In genomic region chr4:130573742-130574141, GRCh38 we compare ENCODE assay signal across 17 cellular contexts.
DNase-seq lines count a peak whose midpoint lies in the region; ATAC-seq, FAIRE-seq and TF ChIP-seq lines count a peak whose summit lies in the region.
"Had no signal": no experiment of that assay in that cellular context is flagged by ENCODE, and none has a peak within 500 bp of the region (broad histone marks: within the 10 kb centered on the region; RNA-seq: fewer than 3 reads in every experiment).

No MANE protein-coding gene starts in this region.

- no peak overlapping the region for H3K4me3 ChIP-seq in BLaER1 treated with 17β-estradiol and CSF1 and Interleukin-3, amounts not matched to agents 10 nM and 100 nM
- H3K4me3 ChIP-seq in KMS-11 (IDR thresholded peaks at IDR 0.05; ENCODE audit: insufficient read depth, low read depth, low read length) (no peak overlapping the region), OCI-LY3 (ENCODE audit: low read length) (no peak overlapping the region), H1 (ENCODE audit: extremely low read depth in 1 of 4, insufficient read depth in 2 of 4, low read depth in 3 of 4, low read length in 4 of 4) (0 out of 8 replicates have a peak overlapping the region, but pooled peaks of 1 of the 4 experiments have one; percentile 7)
- H3K4me3 ChIP-seq: HAP-1, Peyer's patch had no signal

- no peaks in the 10 kb centered on the region for H3K79me1 ChIP-seq in H1 (ENCODE audit: low read depth, low read length)

- no peaks in the 10 kb centered on the region for H3K79me2 ChIP-seq in KMS-11 (ENCODE audit: insufficient read depth, low read depth)
- no peaks in the 10 kb centered on the region for H3K79me2 ChIP-seq in OCI-LY3 (ENCODE audit: low read length)
- H3K79me2 ChIP-seq in H1 (ENCODE audit: control insufficient read depth in 1 of 2, insufficient read depth in 2 of 2, low read length in 2 of 2), result no peaks in the 10 kb centered on the region

- H3K18ac ChIP-seq in H1 (ENCODE audit: extremely low read depth, low read length), result no peak overlapping the region

- peak overlapping the region; percentile 83 for H2BK120ac ChIP-seq in H1 (replicated peaks; ENCODE audit: low read depth, low read length)

- no peaks in the 10 kb centered on the region for H3K23me2 ChIP-seq in H1 (ENCODE audit: low read depth, low read length)

- no peak for TF ChIP-seq RAD21 in H1 (IDR thresholded peaks at IDR 0.05 in 1 of 2, conservative IDR thresholded peaks at IDR 0.05 in 1 of 2; ENCODE audit: low read depth in 2 of 2, low read length in 2 of 2)

- no peak overlapping the region for H3K14ac ChIP-seq in H1 (ENCODE audit: insufficient read length)

- no peak overlapping the region for H3K4ac ChIP-seq in H1 (replicated peaks; ENCODE audit: insufficient read length, low read depth, low read length)

- H2BK15ac ChIP-seq in H1 (ENCODE audit: low read length), result no peak overlapping the region

- H4K20me1 ChIP-seq in BLaER1 treated with 17β-estradiol and CSF1 and Interleukin-3, amounts not matched to agents 10 nM and 100 nM, result no peaks in the 10 kb centered on the region
- H4K20me1 ChIP-seq in KMS-11 (ENCODE audit: insufficient read depth) (no peaks in the 10 kb centered on the region), OCI-LY3 (ENCODE audit: insufficient read depth, low read length) (no peaks in the 10 kb centered on the region), H1 (replicated peaks in 1 of 2; ENCODE audit: control insufficient read depth in 1 of 2, insufficient read depth in 2 of 2, low read length in 2 of 2) (no peaks in the 10 kb centered on the region)

- ATAC-seq in HG03520 (IDR thresholded peaks at IDR 0.05; ENCODE audit: unreplicated experiment), result no peak
- ATAC-seq in HG02884 (IDR thresholded peaks at IDR 0.05; ENCODE audit: unreplicated experiment), result no peak
- ATAC-seq: Right ventricle myocardium inferior had no signal

- no peak for FAIRE-seq in H1 (lab: Jason Lieb, UNC)
- FAIRE-seq: HTR-8/SVneo had no signal

- peak overlapping the region; percentile 80 for H2AFZ ChIP-seq in KMS-11 (ENCODE audit: low read depth)
- peak overlapping the region; percentile 69 for H2AFZ ChIP-seq in OCI-LY3 (ENCODE audit: low read depth, low read length)
- peak overlapping the region; percentile 45; the same call in 1 of the 2 replicates for H2AFZ ChIP-seq in H1 (ENCODE audit: low read length)

- TF ChIP-seq EP300 in H1 (IDR thresholded peaks at IDR 0.05; ENCODE audit: borderline replicate concordance in 1 of 2, low read depth in 2 of 2, low read length in 2 of 2), result no peak

- H3K4me1 ChIP-seq in BLaER1 treated with 17β-estradiol and CSF1 and Interleukin-3, amounts not matched to agents 10 nM and 100 nM, result peaks cover 5 to 18% (median 12%) of the 10 kb centered on the region in 10 experiments; a peak in 12 of 20 replicates
- H3K4me1 ChIP-seq in KMS-11 (ENCODE audit: low read depth, poor library complexity, severe bottlenecking) (peaks cover 42% of the 10 kb centered on the region), OCI-LY3 (ENCODE audit: low read length) (peaks cover 7% of the 10 kb centered on the region; the same call in 1 of the 2 replicates), H1 (replicated peaks in 1 of 4; ENCODE audit: control insufficient read depth in 3 of 4, insufficient read depth in 4 of 4, low read length in 3 of 4) (peaks cover 0 to 5% (median 0%) of the 10 kb centered on the region in 4 experiments; a peak in 3 of 7 replicates)
- H3K4me1 ChIP-seq: HAP-1, Peyer's patch had no signal

- no peak overlapping the region for H2BK20ac ChIP-seq in H1 (ENCODE audit: low read length)

- peak overlapping the region in 7 of 11 experiments; percentile 3 to 39 (median 24); a peak in 6 of 22 replicates for H3K27ac ChIP-seq in BLaER1 treated with 17β-estradiol and CSF1 and Interleukin-3, amounts not matched to agents 10 nM and 100 nM
- H3K27ac ChIP-seq in KMS-11 (peak overlapping the region; percentile 85), OCI-LY3 (ENCODE audit: low read length) (no peak overlapping the region), H1 (ENCODE audit: low read depth, low read length) (0 out of 2 replicates have a peak overlapping the region, but pooled peaks have one; percentile 3)
- H3K27ac ChIP-seq: Peyer's patch had no signal

- H2AK5ac ChIP-seq in H1 (ENCODE audit: low read depth, low read length), result no peak overlapping the region

- 100% methylated on average over 1 of the region's 1 CpG; no CpG with 5 or more reads in 1 of the 2 experiments for WGBS in H1 (ENCODE audit: extremely low coverage in 1 of 2, insufficient coverage in 1 of 2, insufficient read length in 1 of 2, insufficient replicate concordance in 2 of 2, low coverage in 1 of 2, low lambda C conversion rate in 2 of 2, missing lambda C conversion rate in 1 of 2), 2 experiments

- H2BK5ac ChIP-seq in H1 (ENCODE audit: low read depth, low read length), result peak overlapping the region; percentile 38; the same call in 1 of the 2 replicates

- no peak for TF ChIP-seq POLR2A in H1 (IDR thresholded peaks at IDR 0.05; ENCODE audit: control extremely low read depth in 1 of 2, low read depth in 2 of 2, low read length in 2 of 2)

- no peak for TF ChIP-seq CTCF in KMS-11 (conservative IDR thresholded peaks at IDR 0.05; ENCODE audit: low read depth, low read length)
- TF ChIP-seq CTCF in OCI-LY3 (IDR thresholded peaks at IDR 0.05; ENCODE audit: low read depth, low read length), result no peak
- TF ChIP-seq CTCF in H1 (IDR thresholded peaks at IDR 0.05; ENCODE audit: control extremely low read depth in 1 of 3, insufficient read depth in 1 of 3, low read depth in 1 of 3, low read length in 3 of 3), result no peak

- H4K91ac ChIP-seq in H1 (replicated peaks; ENCODE audit: insufficient read length, low read length), result no peak overlapping the region

- H3K23ac ChIP-seq in H1 (ENCODE audit: insufficient read length), result no peak overlapping the region

- H2BK12ac ChIP-seq in H1 (ENCODE audit: low read depth, low read length), result no peak overlapping the region

- DNase-seq in H1 (ENCODE audit: low read depth in 1 of 2, low spot score in 2 of 2), result no peak
- DNase-seq in HUDEP-2 (lab: John Stamatoyannopoulos, UW; ENCODE audit: unreplicated experiment in 76 of 76), result no peak
- DNase-seq in nucleus accumbens (lab: John Stamatoyannopoulos, UW), result no peak
- DNase-seq: BE2C; CD4-positive, alpha-beta memory T cell; NCI-H1436 treated with DMSO at 0.1 percent for 48 hours; NCI-H2029; NCI-H2227 treated with DMSO at 0.1 percent for 48 hours; Peyer's patch had no signal

- CTCF ChIA-PET in H1 (lab: Charles Lee; ENCODE audit: partially characterized antibody), result interaction anchor here (0.6 to 3.0 kb wide), 2 partner anchors 10 to 1102 kb away, joined by 3 to 12 read pairs; no protein-coding TSS in a partner anchor

- peak overlapping the region; percentile 5 to 60 (median 28); a peak in 13 of 22 replicates for H3K4me2 ChIP-seq in BLaER1 treated with 17β-estradiol and CSF1 and Interleukin-3, amounts not matched to agents 10 nM and 100 nM
- H3K4me2 ChIP-seq in KMS-11, result peak overlapping the region; percentile 74
- no peak overlapping the region for H3K4me2 ChIP-seq in OCI-LY3 (ENCODE audit: low read length)
- no peak overlapping the region for H3K4me2 ChIP-seq in H1 (ENCODE audit: insufficient read depth in 1 of 2, low read depth in 2 of 2, low read length in 2 of 2)

- POLR2A ChIA-PET in H1 (lab: Charles Lee; ENCODE audit: partially characterized antibody), result no interaction called here

- peaks cover 9 to 19% (median 12%) of the 10 kb centered on the region in 11 experiments; a peak in 21 of 22 replicates for H3K9me3 ChIP-seq in BLaER1 treated with 17β-estradiol and CSF1 and Interleukin-3, amounts not matched to agents 10 nM and 100 nM (replicated peaks in 1 of 11)
- peaks cover 4% of the 10 kb centered on the region; the same call in 1 of the 2 replicates for H3K9me3 ChIP-seq in OCI-LY3 (ENCODE audit: insufficient read depth, low read length)
- H3K9me3 ChIP-seq in H1 (ENCODE audit: insufficient read depth in 2 of 2, low read depth in 1 of 2, low read length in 1 of 2), result peaks cover 9 to 12% of the 10 kb centered on the region in 2 experiments; a peak in 2 of 4 replicates
- H3K9me3 ChIP-seq: BE2C, HAP-1, Peyer's patch had no signal

- peak overlapping the region in 2 of 11 experiments; percentile 8 to 21; a peak in 2 of 22 replicates for H3K9ac ChIP-seq in BLaER1 treated with 17β-estradiol and CSF1 and Interleukin-3, amounts not matched to agents 10 nM and 100 nM
- peak overlapping the region; percentile 33; the same call in 1 of the 2 replicates for H3K9ac ChIP-seq in KMS-11
- no peak overlapping the region for H3K9ac ChIP-seq in OCI-LY3 (ENCODE audit: low read length)
- H3K9ac ChIP-seq in H1 (replicated peaks in 1 of 4; ENCODE audit: extremely low read depth in 1 of 4, low read depth in 3 of 4, low read length in 3 of 4), result no peak overlapping the region

- peak overlapping the region; percentile 67 for H4K5ac ChIP-seq in H1 (ENCODE audit: insufficient read length, low read depth, low read length)

- H4K8ac ChIP-seq in H1 (ENCODE audit: extremely low read depth, insufficient read depth, low read length), result no peak overlapping the region

- H3K56ac ChIP-seq in H1 (replicated peaks; ENCODE audit: insufficient read length, low read depth, low read length), result no peak overlapping the region

- no peaks in the 10 kb centered on the region for H3K27me3 ChIP-seq in BLaER1 treated with 17β-estradiol and CSF1 and Interleukin-3, amounts not matched to agents 10 nM and 100 nM
- H3K27me3 ChIP-seq in KMS-11 (ENCODE audit: insufficient read depth, low read depth), result no peaks in the 10 kb centered on the region
- H3K27me3 ChIP-seq in OCI-LY3 (ENCODE audit: low read depth, low read length), result no peaks in the 10 kb centered on the region
- no peaks in the 10 kb centered on the region for H3K27me3 ChIP-seq in H1 (replicated peaks in 1 of 4; ENCODE audit: control insufficient read depth in 3 of 4, extremely low read depth in 1 of 4, insufficient read depth in 3 of 4, low read length in 3 of 4)
- H3K27me3 ChIP-seq: BE2C, Peyer's patch had no signal

- no peaks in the 10 kb centered on the region for H3K36me3 ChIP-seq in BLaER1 treated with 17β-estradiol and CSF1 and Interleukin-3, amounts not matched to agents 10 nM and 100 nM
- H3K36me3 ChIP-seq in KMS-11 (ENCODE audit: insufficient read depth), result no peaks in the 10 kb centered on the region
- no peaks in the 10 kb centered on the region for H3K36me3 ChIP-seq in OCI-LY3 (replicated peaks; ENCODE audit: low read depth, low read length)
- peaks cover 0 to 10% (median under 1%) of the 10 kb centered on the region in 4 experiments; a peak in 3 of 8 replicates for H3K36me3 ChIP-seq in H1 (ENCODE audit: control insufficient read depth in 2 of 4, insufficient read depth in 4 of 4, low read length in 3 of 4)
- H3K36me3 ChIP-seq: BE2C, HAP-1, Peyer's patch had no signal

TF ChIP-seq in H1, 55 proteins besides CTCF, POLR2A, EP300 and RAD21:
- TF ChIP-seq RXRA (IDR thresholded peaks at IDR 0.05; ENCODE audit: insufficient read depth, low read depth, low read length), result no peak
- no peak for TF ChIP-seq ZNF274 (IDR thresholded peaks at IDR 0.05; ENCODE audit: borderline replicate concordance, extremely low read depth, low read length)
- no peak for TF ChIP-seq EZH2 (IDR thresholded peaks at IDR 0.05; ENCODE audit: low read depth, low read length, severe bottlenecking)
- no peak for TF ChIP-seq CHD1 (IDR thresholded peaks at IDR 0.05; ENCODE audit: low read depth, low read length)
- TF ChIP-seq SIX5 (IDR thresholded peaks at IDR 0.05; ENCODE audit: low read depth, low read length), result no peak
- TF ChIP-seq MAFK (IDR thresholded peaks at IDR 0.05; ENCODE audit: low read depth, low read length), result no peak

Comparison
In these comparisons a context has a peak if more than half of its experiments do, and no peak if none do; other contexts are left out.
1. H3K4me2 ChIP-seq: peak in BLaER1 treated with 17β-estradiol and CSF1 and Interleukin-3, amounts not matched to agents 10 nM and 100 nM (11 of 11) and KMS-11 (single experiment); none in OCI-LY3 (single experiment) and H1 (0 of 2).
2. Peak in every context shown above with its lines, with median percentiles within 50 percentile points of each other: H2AFZ ChIP-seq.